In the genomic region with DNA sequence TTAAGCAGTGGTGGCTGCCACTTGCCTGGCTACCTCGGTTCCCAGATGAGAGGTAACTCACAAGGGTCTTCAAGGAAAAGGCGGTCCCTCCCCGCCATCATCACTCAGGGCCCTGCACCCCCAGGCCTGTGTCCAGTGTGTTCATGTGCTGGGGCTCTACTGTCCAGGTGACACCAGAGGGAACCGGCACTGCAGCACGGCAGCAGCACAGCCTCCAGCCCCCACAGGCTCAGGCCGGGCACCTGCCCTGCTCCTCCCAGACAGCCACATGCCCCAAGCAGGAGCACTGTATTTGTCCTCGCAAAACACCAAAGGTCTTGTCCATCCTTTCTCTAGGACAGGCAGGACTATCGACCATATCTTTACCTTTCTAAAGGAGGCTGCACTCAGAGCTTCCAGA, we compare ENCODE assay signal across 18 cellular contexts.
"Had no signal": no experiment of that assay in that cellular context is flagged by ENCODE, and none has a peak within 500 bp of the region (broad histone marks: within the 10 kb centered on the region; RNA-seq: fewer than 3 reads in every experiment).

No MANE protein-coding gene starts in this region.

- H3K4me3 ChIP-seq: coronary artery, dorsolateral prefrontal cortex, gastroesophageal sphincter, heart left ventricle, hepatocyte, left lung, lower lobe of right lung, mucosa of descending colon had no signal

- H3K27ac ChIP-seq: coronary artery, dorsolateral prefrontal cortex, foreskin keratinocyte, gastroesophageal sphincter, heart left ventricle, hepatocyte, left lung, lower lobe of right lung had no signal

- DNase-seq: dermis blood vessel endothelial cell; dorsolateral prefrontal cortex; effector CD4-positive, alpha-beta T cell; effector memory CD4-positive, alpha-beta T cell; foreskin keratinocyte; heart left ventricle; hypothalamus; immature natural killer cell; left cardiac atrium; left ventricle myocardium superior; lower lobe of right lung; mesenchymal stem cell; mucosa of descending colon; naive B cell had no signal

- ATAC-seq: foreskin keratinocyte, gastroesophageal sphincter, left cardiac atrium, left lung, left ventricle myocardium superior, lower lobe of right lung, mucosa of descending colon had no signal

- H2AFZ ChIP-seq: hepatocyte had no signal

- H3K27me3 ChIP-seq: foreskin keratinocyte, gastroesophageal sphincter, heart left ventricle had no signal

- H3K9me3 ChIP-seq: gastroesophageal sphincter, heart left ventricle, left lung, lower lobe of right lung had no signal

- H3K36me3 ChIP-seq: gastroesophageal sphincter, heart left ventricle, left lung, lower lobe of right lung had no signal

- H3K4me2 ChIP-seq: hepatocyte had no signal

- H3K4me1 ChIP-seq: foreskin keratinocyte, gastroesophageal sphincter, left lung, lower lobe of right lung had no signal
